In the genomic region with DNA sequence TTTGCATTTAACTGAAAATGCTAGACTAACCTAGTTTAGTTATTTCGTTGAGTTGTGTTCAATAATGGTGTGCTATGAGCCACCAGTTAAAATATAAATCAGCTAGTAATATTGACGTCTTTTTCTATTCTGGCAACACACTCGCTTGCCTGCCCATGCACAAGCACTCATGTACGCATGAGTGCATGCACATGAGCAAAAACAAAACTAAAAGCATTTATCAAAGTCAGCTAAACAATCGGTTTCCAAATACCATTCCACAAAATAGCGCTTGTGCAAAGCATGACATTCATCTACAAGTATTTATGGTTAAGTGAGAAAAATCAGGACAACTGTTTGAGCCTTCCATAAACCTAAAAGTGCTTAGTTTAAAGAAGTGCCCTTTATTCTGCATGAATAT, we compare ENCODE assay signal across 32 cellular contexts. TPM values are rescaled to one million over a fixed set of nuclear protein-coding genes. Genes with fewer than 3 reads are reported as not detected.
"Had no signal": no experiment of that assay in that cellular context is flagged by ENCODE, and none has a peak within 500 bp of the region (broad histone marks: within the 10 kb centered on the region; RNA-seq: fewer than 3 reads in every experiment).

No MANE protein-coding gene starts in this region.

- H3K36me3 Mint-ChIP-seq: activated naive CD4-positive, alpha-beta T cell treated with anti-CD3 and anti-CD28 coated beads, Interleukin-2, amount 10 ng/mL, durations not matched to agents 7 days and 5 days; immature natural killer cell; mesothelial cell of epicardium; naive thymus-derived CD4-positive, alpha-beta T cell; stimulated activated effector memory CD8-positive, alpha-beta T cell treated with anti-CD3 and anti-CD28 coated beads, Interleukin-12 subunit alpha, Interleukin-12 subunit beta, amount 100 ng/mL, for 72 hours; type B pancreatic cell had no signal

- H3K4me3 Mint-ChIP-seq: activated naive CD4-positive, alpha-beta T cell treated with anti-CD3 and anti-CD28 coated beads, Interleukin-2, amount 10 ng/mL, durations not matched to agents 7 days and 5 days; activated T-helper 1 cell treated with anti-CD3 and anti-CD28 coated beads, Interleukin-12 subunit alpha, Interleukin-12 subunit beta, Interleukin-2, Interleukin-4 antibody, amounts not matched to agents 30 ng/mL and 10 ng/mL and 1 ng/mL, durations not matched to agents 14 hours and 24 hours and 36 hours; immature natural killer cell; mesothelial cell of epicardium; naive thymus-derived CD4-positive, alpha-beta T cell; stimulated activated effector memory CD8-positive, alpha-beta T cell treated with anti-CD3 and anti-CD28 coated beads, Interleukin-12 subunit alpha, Interleukin-12 subunit beta, amount 100 ng/mL, for 72 hours; stimulated activated naive CD8-positive, alpha-beta T cell treated with anti-CD3 and anti-CD28 coated beads, Interleukin-15, Interleukin-2, amounts not matched to agents 100 ng/mL and 50 ng/mL, for 24 hours; type B pancreatic cell had no signal

- DNase-seq: activated CD4-positive, alpha-beta T cell treated with anti-CD3 and anti-CD28 coated beads for 48 hours; activated CD4-positive, alpha-beta T cell treated with anti-CD3 and anti-CD28 coated beads, Interleukin-2, amount 50 U/mL, for 48 hours; activated CD8-positive, alpha-beta memory T cell treated with anti-CD3 and anti-CD28 coated beads for 24 hours; activated effector memory CD4-positive, alpha-beta T cell treated with anti-CD3 and anti-CD28 coated beads, Interleukin-2, amount 50 U/mL, for 16 hours; activated naive CD4-positive, alpha-beta T cell treated with anti-CD3 and anti-CD28 coated beads, Interleukin-2, amount 10 ng/mL, durations not matched to agents 7 days and 5 days; activated T-cell treated with anti-CD3 and anti-CD28 coated beads, Interleukin-2, amount 50 U/mL, for 1 hour; amniotic stem cell; caudate nucleus; cortex of kidney; head of caudate nucleus; hypothalamus; immature natural killer cell; kidney; naive thymus-derived CD4-positive, alpha-beta T cell; ovary; stimulated activated CD4-positive, alpha-beta T cell treated with anti-CD3 and anti-CD28 coated beads, Interleukin-12 subunit alpha, Interleukin-12 subunit beta, amount 100 ng/mL, for 4 hours; stimulated activated CD4-positive, alpha-beta T cell treated with anti-CD3 and anti-CD28 coated beads, Interleukin-4, amount 100 ng/mL, for 24 hours; T-helper 9 cell; uterus had no signal

- H3K27ac Mint-ChIP-seq: activated naive CD4-positive, alpha-beta T cell treated with anti-CD3 and anti-CD28 coated beads, Interleukin-2, amount 10 ng/mL, durations not matched to agents 7 days and 5 days; activated T-helper 1 cell treated with anti-CD3 and anti-CD28 coated beads, Interleukin-12 subunit alpha, Interleukin-12 subunit beta, Interleukin-2, Interleukin-4 antibody, amounts not matched to agents 30 ng/mL and 10 ng/mL and 1 ng/mL, durations not matched to agents 14 hours and 24 hours and 36 hours; immature natural killer cell; mesothelial cell of epicardium; naive thymus-derived CD4-positive, alpha-beta T cell; progenitor cell of endocrine pancreas; stimulated activated effector memory CD8-positive, alpha-beta T cell treated with anti-CD3 and anti-CD28 coated beads, Interleukin-12 subunit alpha, Interleukin-12 subunit beta, amount 100 ng/mL, for 72 hours; stimulated activated naive CD8-positive, alpha-beta T cell treated with anti-CD3 and anti-CD28 coated beads, Interleukin-15, Interleukin-2, amounts not matched to agents 100 ng/mL and 50 ng/mL, for 24 hours; type B pancreatic cell had no signal

- H3K4me1 Mint-ChIP-seq: activated naive CD4-positive, alpha-beta T cell treated with anti-CD3 and anti-CD28 coated beads, Interleukin-2, amount 10 ng/mL, durations not matched to agents 7 days and 5 days; immature natural killer cell; mesothelial cell of epicardium; naive thymus-derived CD4-positive, alpha-beta T cell; stimulated activated effector memory CD8-positive, alpha-beta T cell treated with anti-CD3 and anti-CD28 coated beads, Interleukin-12 subunit alpha, Interleukin-12 subunit beta, amount 100 ng/mL, for 72 hours had no signal

- ATAC-seq: gastroesophageal sphincter; naive thymus-derived CD4-positive, alpha-beta T cell; sciatic nerve; stimulated activated effector memory CD8-positive, alpha-beta T cell treated with anti-CD3 and anti-CD28 coated beads, Interleukin-12 subunit alpha, Interleukin-12 subunit beta, amount 100 ng/mL, for 72 hours had no signal

- H3K27me3 Mint-ChIP-seq: activated naive CD4-positive, alpha-beta T cell treated with anti-CD3 and anti-CD28 coated beads, Interleukin-2, amount 10 ng/mL, durations not matched to agents 7 days and 5 days; progenitor cell of endocrine pancreas; stimulated activated naive CD8-positive, alpha-beta T cell treated with anti-CD3 and anti-CD28 coated beads, Interleukin-15, Interleukin-2, amounts not matched to agents 100 ng/mL and 50 ng/mL, for 24 hours had no signal

- H3K9me3 Mint-ChIP-seq: activated naive CD4-positive, alpha-beta T cell treated with anti-CD3 and anti-CD28 coated beads, Interleukin-2, amount 10 ng/mL, durations not matched to agents 7 days and 5 days; mesothelial cell of epicardium had no signal

RNA-seq across cellular contexts. Expression of gene SAMMSON, which starts 13.1 kb away (rescaled TPM):
- total RNA-seq: activated T-helper 1 cell treated with anti-CD3 and anti-CD28 coated beads, Interleukin-12 subunit alpha, Interleukin-12 subunit beta, Interleukin-2, Interleukin-4 antibody, amounts not matched to agents 30 ng/mL and 10 ng/mL and 1 ng/mL, durations not matched to agents 14 hours and 24 hours and 36 hours; astrocyte; chondrocyte; endothelial cell of umbilical vein; fibroblast of villous mesenchyme; mesothelial cell of epicardium; naive thymus-derived CD4-positive, alpha-beta T cell; renal cortical epithelial cell had no signal
